ENCODE assay signal across 16 cellular contexts in genomic region chr16:56137269-56137668, GRCh38.
"Had no signal": no experiment of that assay in that cellular context is flagged by ENCODE, and none has a peak within 500 bp of the region (broad histone marks: within the 10 kb centered on the region; RNA-seq: fewer than 3 reads in every experiment).

No MANE protein-coding gene starts in this region.

- DNase-seq: activated CD4-positive, alpha-beta T cell treated with anti-CD3 and anti-CD28 coated beads for 1 hour; activated naive CD4-positive, alpha-beta T cell treated with anti-CD3 and anti-CD28 coated beads for 36 hours; adrenal gland; caudate nucleus; cortex of kidney; effector CD8-positive, alpha-beta T cell; gastrocnemius medialis; kidney; left ventricle myocardium superior; stimulated activated CD4-positive, alpha-beta T cell treated with anti-CD3 and anti-CD28 coated beads, Interleukin-4, amount 100 ng/mL, for 4 hours; thyroid gland had no signal

- H3K27ac Mint-ChIP-seq: activated naive CD4-positive, alpha-beta T cell treated with anti-CD3 and anti-CD28 coated beads for 36 hours; activated T-helper 17 cell treated with anti-CD3 and anti-CD28 coated beads, Interleukin-2, amount 50 U/mL, for 72 hours; T-helper 1 cell treated with Interleukin-12 subunit alpha and Interleukin-12 subunit beta and Interleukin-4 antibody, amounts not matched to agents 30 μg/mL and 1 μg/mL, for 36 hours had no signal

- H3K9me3 ChIP-seq: adrenal gland, gastrocnemius medialis, neutrophil, right atrium auricular region, thyroid gland had no signal

- ATAC-seq: activated T-helper 17 cell treated with anti-CD3 and anti-CD28 coated beads, Interleukin-2, amount 50 U/mL, for 72 hours; gastrocnemius medialis; left ventricle myocardium superior had no signal

- H3K27ac ChIP-seq: adrenal gland, gastrocnemius medialis, neutrophil, right atrium auricular region, skin epidermis, thyroid gland had no signal

- H3K27me3 ChIP-seq: adrenal gland, gastrocnemius medialis, right atrium auricular region, thyroid gland had no signal

- H3K4me3 Mint-ChIP-seq: activated naive CD4-positive, alpha-beta T cell treated with anti-CD3 and anti-CD28 coated beads for 36 hours; activated T-helper 17 cell treated with anti-CD3 and anti-CD28 coated beads, Interleukin-2, amount 50 U/mL, for 72 hours; T-helper 1 cell treated with Interleukin-12 subunit alpha and Interleukin-12 subunit beta and Interleukin-4 antibody, amounts not matched to agents 30 μg/mL and 1 μg/mL, for 36 hours had no signal

- H3K9me3 Mint-ChIP-seq: activated naive CD4-positive, alpha-beta T cell treated with anti-CD3 and anti-CD28 coated beads for 36 hours; activated T-helper 17 cell treated with anti-CD3 and anti-CD28 coated beads, Interleukin-2, amount 50 U/mL, for 72 hours; T-helper 1 cell treated with Interleukin-12 subunit alpha and Interleukin-12 subunit beta and Interleukin-4 antibody, amounts not matched to agents 30 μg/mL and 1 μg/mL, for 36 hours had no signal

- H3K4me3 ChIP-seq: adrenal gland, gastrocnemius medialis, right atrium auricular region, skin epidermis, thyroid gland had no signal

- H3K4me1 ChIP-seq: adrenal gland, gastrocnemius medialis, right atrium auricular region, thyroid gland had no signal

- H3K36me3 ChIP-seq: adrenal gland, gastrocnemius medialis, neutrophil, right atrium auricular region, thyroid gland had no signal
